Comparison of ENCODE assay signal across 16 cellular contexts in genomic region chr3:112114558-112115160, GRCh38. TPM values are rescaled to one million over a fixed set of nuclear protein-coding genes. Genes with fewer than 3 reads are reported as not detected.
DNase-seq lines count a peak whose midpoint lies in the region; ATAC-seq and TF ChIP-seq lines count a peak whose summit lies in the region.
"Had no signal": no experiment of that assay in that cellular context is flagged by ENCODE, and none has a peak within 500 bp of the region (broad histone marks: within the 10 kb centered on the region; RNA-seq: fewer than 3 reads in every experiment).

No MANE protein-coding gene starts in this region.

- TSS peak; percentile 55 for BruUV-seq in OCI-LY7 (replicated peaks; lab: Mats Ljungman, UMichigan)
- BruUV-seq in Calu3 (replicated peaks; lab: Mats Ljungman, UMichigan), result no TSS peak

- ATAC-seq in stimulated activated naive CD8-positive, alpha-beta T cell treated with anti-CD3 and anti-CD28 coated beads, Interleukin-15, Interleukin-2, amounts not matched to agents 100 U/mL and 50 U/mL, for 24 hours, result no peak
- ATAC-seq in HG02759 (IDR thresholded peaks at IDR 0.05; ENCODE audit: unreplicated experiment), result peak; percentile 28
- ATAC-seq in WTC11, result no peak
- ATAC-seq in foreskin keratinocyte, result no peak
- ATAC-seq in HG02884 (IDR thresholded peaks at IDR 0.05; ENCODE audit: unreplicated experiment), result no peak

- H3K4me2 ChIP-seq in OCI-LY7 (ENCODE audit: low read length), result peak overlapping the region; percentile 57

- H3K36me3 ChIP-seq in OCI-LY7 (ENCODE audit: insufficient read depth, low read length), result peaks cover 33% of the 10 kb centered on the region

- H3K79me2 ChIP-seq in OCI-LY7 (ENCODE audit: insufficient read depth, low read depth, low read length), result peaks cover 6% of the 10 kb centered on the region; the same call in 1 of the 2 replicates

- no peak overlapping the region for H2AFZ ChIP-seq in OCI-LY7 (ENCODE audit: low read length)

- H3K4me1 ChIP-seq in OCI-LY7 (ENCODE audit: insufficient read depth, low read length, poor library complexity, severe bottlenecking) (peaks cover 89% of the 10 kb centered on the region), foreskin keratinocyte (no peaks in the 10 kb centered on the region)
- H3K4me1 ChIP-seq: ascending aorta had no signal

- no peaks in the 10 kb centered on the region for H3K27me3 ChIP-seq in foreskin keratinocyte
- H3K27me3 ChIP-seq: ascending aorta, testis had no signal

- no peak for DNase-seq in stimulated activated naive CD8-positive, alpha-beta T cell treated with anti-CD3 and anti-CD28 coated beads, Interleukin-15, Interleukin-2, amounts not matched to agents 100 U/mL and 50 U/mL, for 24 hours
- peak; percentile 80 for DNase-seq in OCI-LY7 (ENCODE audit: low spot score)
- DNase-seq in WTC11 (ENCODE audit: low spot score), result no peak
- DNase-seq in foreskin keratinocyte, result no peak
- no peak for DNase-seq in Calu3
- DNase-seq: IMR-90, mammary epithelial cell, NCI-H510A, T-helper 2 cell, testis had no signal

- no peaks in the 10 kb centered on the region for H3K9me3 ChIP-seq in OCI-LY7 (ENCODE audit: low read length)
- H3K9me3 ChIP-seq: ascending aorta, testis had no signal

- H3K27ac ChIP-seq in OCI-LY7 (ENCODE audit: low read depth, low read length, poor library complexity, severe bottlenecking) (peak overlapping the region; percentile 99), foreskin keratinocyte (no peak overlapping the region)
- H3K27ac ChIP-seq: ascending aorta, skin epidermis, testis had no signal

- H3K27ac Mint-ChIP-seq in stimulated activated naive CD8-positive, alpha-beta T cell treated with anti-CD3 and anti-CD28 coated beads, Interleukin-15, Interleukin-2, amounts not matched to agents 100 ng/mL and 50 ng/mL, for 24 hours, result peak overlapping the region; percentile 33
- no peak overlapping the region for H3K27ac Mint-ChIP-seq in WTC11
- no peak overlapping the region for H3K27ac Mint-ChIP-seq in Calu3 (ENCODE audit: unreplicated experiment)

- peak overlapping the region; percentile 27 for H3K4me3 ChIP-seq in OCI-LY7 (ENCODE audit: low read depth, low read length, poor library complexity, severe bottlenecking)
- H3K4me3 ChIP-seq: ascending aorta, skin epidermis, testis had no signal

- CTCF ChIA-PET in OCI-LY7 (lab: Charles Lee; ENCODE audit: unreplicated experiment) (interaction anchor here (1.0 to 1.4 kb wide), 2 partner anchors 10 to 18 kb away, joined by 3 to 5 read pairs; no protein-coding TSS in a partner anchor), WTC11 (lab: Charles Lee) (no interaction called here), Calu3 (lab: Charles Lee) (no interaction called here)

- H3K27me3 Mint-ChIP-seq in stimulated activated naive CD8-positive, alpha-beta T cell treated with anti-CD3 and anti-CD28 coated beads, Interleukin-15, Interleukin-2, amounts not matched to agents 100 ng/mL and 50 ng/mL, for 24 hours, result no peaks in the 10 kb centered on the region
- H3K27me3 Mint-ChIP-seq in WTC11 (ENCODE audit: low read depth) (no peaks in the 10 kb centered on the region), Calu3 (ENCODE audit: unreplicated experiment) (no peaks in the 10 kb centered on the region)

- H3K36me3 Mint-ChIP-seq in stimulated activated naive CD8-positive, alpha-beta T cell treated with anti-CD3 and anti-CD28 coated beads, Interleukin-15, Interleukin-2, amounts not matched to agents 100 ng/mL and 50 ng/mL, for 24 hours (ENCODE audit: low read depth), result peaks cover 6% of the 10 kb centered on the region
- H3K36me3 Mint-ChIP-seq in WTC11 (peaks cover 22% of the 10 kb centered on the region), Calu3 (ENCODE audit: insufficient read depth, unreplicated experiment) (peaks cover 32% of the 10 kb centered on the region)

- intact Hi-C loops in OCI-LY7 (cut with micrococcal nuclease; ENCODE audit: unreplicated experiment) (loop anchor here (1.0 to 5.0 kb wide), 4 partner anchors 18 to 448 kb away; partner anchors contain the start of genes ATG3, BTLA and SLC35A5), Calu3 (cut with micrococcal nuclease; ENCODE audit: unreplicated experiment) (loop anchor here (5.0 kb wide), 1 partner anchor 403 kb away; no protein-coding TSS in a partner anchor)

- H3K9me3 Mint-ChIP-seq in stimulated activated naive CD8-positive, alpha-beta T cell treated with anti-CD3 and anti-CD28 coated beads, Interleukin-15, Interleukin-2, amounts not matched to agents 100 ng/mL and 50 ng/mL, for 24 hours, result no peaks in the 10 kb centered on the region
- H3K9me3 Mint-ChIP-seq in WTC11 (no peaks in the 10 kb centered on the region), Calu3 (ENCODE audit: low read depth, unreplicated experiment) (no peaks in the 10 kb centered on the region)

- H3K4me1 Mint-ChIP-seq in stimulated activated naive CD8-positive, alpha-beta T cell treated with anti-CD3 and anti-CD28 coated beads, Interleukin-15, Interleukin-2, amounts not matched to agents 100 ng/mL and 50 ng/mL, for 24 hours (ENCODE audit: low read depth), result peaks cover 65% of the 10 kb centered on the region
- H3K4me1 Mint-ChIP-seq in WTC11 (peaks cover 19% of the 10 kb centered on the region), Calu3 (ENCODE audit: low read depth, unreplicated experiment) (no peaks in the 10 kb centered on the region)

- TF ChIP-seq CTCF in OCI-LY7 (conservative IDR thresholded peaks at IDR 0.05; ENCODE audit: low read length), result no peak
- TF ChIP-seq CTCF in WTC11 (IDR thresholded peaks at IDR 0.05), result no peak
- no peak for TF ChIP-seq CTCF in foreskin keratinocyte (conservative IDR thresholded peaks at IDR 0.05)
- TF ChIP-seq CTCF in Calu3 (IDR thresholded peaks at IDR 0.05; ENCODE audit: unreplicated experiment), result no peak

- no peaks in the 10 kb centered on the region for H4K20me1 ChIP-seq in OCI-LY7 (ENCODE audit: insufficient read depth, low read length)

- POLR2A ChIA-PET in OCI-LY7 (lab: Charles Lee), result interaction anchor here (0.7 to 9.4 kb wide), 6 partner anchors 13 to 384 kb away, joined by 4 to 566 read pairs (median 4); partner anchors contain the start of genes GCSAM and SLC9C1
- POLR2A ChIA-PET in WTC11 (lab: Charles Lee), result no interaction called here

- no peaks in the 10 kb centered on the region for H3K9me2 ChIP-seq in OCI-LY7 (ENCODE audit: insufficient read depth, low read length)

- H3K4me3 Mint-ChIP-seq in stimulated activated naive CD8-positive, alpha-beta T cell treated with anti-CD3 and anti-CD28 coated beads, Interleukin-15, Interleukin-2, amounts not matched to agents 100 ng/mL and 50 ng/mL, for 24 hours, result no peak overlapping the region
- H3K4me3 Mint-ChIP-seq in WTC11 (no peak overlapping the region), Calu3 (ENCODE audit: low read depth, unreplicated experiment) (no peak overlapping the region)

TF ChIP-seq in WTC11, 78 proteins besides CTCF, POLR2A, EP300 and RAD21:
- TF ChIP-seq PRDM15 (CRISPR knock-in tag; IDR thresholded peaks at IDR 0.05), result no peak
- no peak for TF ChIP-seq TP53 (CRISPR knock-in tag; IDR thresholded peaks at IDR 0.05)
- no peak for TF ChIP-seq ZMAT4 (CRISPR knock-in tag; IDR thresholded peaks at IDR 0.05)
- TF ChIP-seq CDX4 (CRISPR knock-in tag; IDR thresholded peaks at IDR 0.05; ENCODE audit: borderline replicate concordance), result no peak
- TF ChIP-seq NR1H2 (CRISPR knock-in tag; IDR thresholded peaks at IDR 0.05), result no peak
- no peak for TF ChIP-seq ELF4 (CRISPR knock-in tag; IDR thresholded peaks at IDR 0.05; ENCODE audit: low read depth)
- no peak for TF ChIP-seq ZBTB21 (CRISPR knock-in tag; IDR thresholded peaks at IDR 0.05; ENCODE audit: borderline replicate concordance)

RNA-seq across cellular contexts. Expression of gene GCSAM, which starts 18.4 kb away (rescaled TPM):
- 160 and 193 TPM in 2 replicates for total RNA-seq in OCI-LY7 (2014; rRNA removed; shearing (Covaris generic))
- total RNA-seq in OCI-LY7 (2022) (195 and 247 TPM in 2 replicates), WTC11 (2021) (0.07 to 0.17 TPM in 2 of 3 replicates, not detected in the other), foreskin keratinocyte (1.3 and 1.4 TPM in 2 replicates), Calu3 (2022) (not detected in 2 replicates)
- 0.85 and 1.2 TPM in 2 replicates for polyA plus RNA-seq in foreskin keratinocyte
- total RNA-seq: ascending aorta, dermis microvascular lymphatic vessel endothelial cell, IMR-90 had no signal
- polyA plus RNA-seq: IMR-90 had no signal

RNA-seq across cellular contexts. Expression of gene C3orf52, which starts 28.5 kb away (rescaled TPM):
- 19.0 and 20.1 TPM in 2 replicates for total RNA-seq in OCI-LY7 (2014; rRNA removed; shearing (Covaris generic))
- total RNA-seq in OCI-LY7 (2022) (11.2 and 17.9 TPM in 2 replicates), WTC11 (2021) (10.2 to 14.3 TPM (median 10.3 TPM) in 3 replicates), foreskin keratinocyte (8.2 and 9.2 TPM in 2 replicates), Calu3 (2022) (28.2 and 29.8 TPM in 2 replicates)
- polyA plus RNA-seq in foreskin keratinocyte, result 3.2 and 4.2 TPM in 2 replicates

Comparison
In these comparisons a context has a peak if more than half of its experiments do, and no peak if none do; other contexts are left out.
1. RNA of gene GCSAM, which starts 18.4 kb away (total RNA-seq): 160 to 247 TPM in OCI-LY7; 1.3 to 1.4 TPM in foreskin keratinocyte, 0.07 to 0.17 TPM in WTC11 and not detected in Calu3; every median in the first group is over 10 times any median in the second.